Comparison of ENCODE assay signal across 1 cellular context in the genomic region with DNA sequence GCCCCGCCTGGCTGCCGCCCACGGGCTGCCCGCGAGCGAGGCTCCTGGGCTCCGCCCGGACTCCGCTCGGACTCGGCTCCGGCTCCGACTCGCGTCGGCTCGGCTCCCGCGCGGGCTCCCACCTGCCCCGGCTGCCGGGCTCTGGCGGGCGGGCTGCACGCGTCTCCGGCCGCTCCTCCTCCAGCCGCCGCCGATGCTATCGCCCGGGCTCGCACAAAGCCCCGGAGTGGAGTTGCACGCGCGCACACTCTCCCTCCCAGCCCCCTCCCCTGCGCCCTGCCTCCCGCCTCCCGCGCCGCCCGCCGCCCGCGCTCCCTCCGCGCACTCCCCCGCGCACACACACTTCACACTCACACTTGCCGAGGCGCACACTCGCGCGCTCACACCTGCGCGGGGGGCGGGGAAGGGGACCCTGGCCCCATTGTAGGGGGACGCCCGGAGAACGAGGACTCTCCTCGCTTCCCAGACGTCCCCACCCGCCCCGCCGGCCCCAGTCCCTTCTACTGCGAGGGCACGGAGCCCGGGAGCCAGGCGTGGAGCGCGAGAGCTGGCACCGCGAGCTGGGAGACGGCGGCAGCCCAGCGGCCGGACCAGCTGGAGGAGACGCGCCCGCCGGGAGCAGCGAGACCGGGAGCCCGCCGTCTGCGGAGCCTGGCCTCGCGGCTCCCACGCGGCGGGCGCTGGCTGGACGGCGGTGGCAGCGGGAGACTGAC.
A peak's percentile ranks its signal among the peaks of the same experiment; 100 is the strongest.
TF ChIP-seq lines count a peak whose summit lies in the region.

Gene GRIK3 (minus strand): TSS at position 215 of the 713 bp plus-strand sequence. CDS start 407 bp downstream, outside the sequence.

TF ChIP-seq in HEK293, 187 proteins besides CTCF, POLR2A, EP300 and RAD21 (continued from another document and continues in another):
- TF ChIP-seq ZNF518A (tag by site-specific recombination; conservative IDR thresholded peaks at IDR 0.05; ENCODE audit: low read depth) = no peak
- TF ChIP-seq KLF8 (tag by site-specific recombination; IDR thresholded peaks at IDR 0.05) = 0 out of 2 replicates have a peak, but pooled peaks have one; percentile 29
- no peak for TF ChIP-seq ZNF571 (tag by site-specific recombination; IDR thresholded peaks at IDR 0.05)
- peak; percentile 45; the same call in 1 of the 2 replicates for TF ChIP-seq ZBTB17 (tag by site-specific recombination; IDR thresholded peaks at IDR 0.05)
- TF ChIP-seq, protein P1, sequence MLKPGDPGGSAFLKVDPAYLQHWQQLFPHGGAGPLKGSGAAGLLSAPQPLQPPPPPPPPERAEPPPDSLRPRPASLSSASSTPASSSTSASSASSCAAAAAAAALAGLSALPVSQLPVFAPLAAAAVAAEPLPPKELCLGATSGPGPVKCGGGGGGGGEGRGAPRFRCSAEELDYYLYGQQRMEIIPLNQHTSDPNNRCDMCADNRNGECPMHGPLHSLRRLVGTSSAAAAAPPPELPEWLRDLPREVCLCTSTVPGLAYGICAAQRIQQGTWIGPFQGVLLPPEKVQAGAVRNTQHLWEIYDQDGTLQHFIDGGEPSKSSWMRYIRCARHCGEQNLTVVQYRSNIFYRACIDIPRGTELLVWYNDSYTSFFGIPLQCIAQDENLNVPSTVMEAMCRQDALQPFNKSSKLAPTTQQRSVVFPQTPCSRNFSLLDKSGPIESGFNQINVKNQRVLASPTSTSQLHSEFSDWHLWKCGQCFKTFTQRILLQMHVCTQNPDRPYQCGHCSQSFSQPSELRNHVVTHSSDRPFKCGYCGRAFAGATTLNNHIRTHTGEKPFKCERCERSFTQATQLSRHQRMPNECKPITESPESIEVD (tag by site-specific recombination; IDR thresholded peaks at IDR 0.05) = no peak
- TF ChIP-seq FEZF1 (tag by site-specific recombination; IDR thresholded peaks at IDR 0.05) = no peak
- no peak for TF ChIP-seq ZNF354C (tag by site-specific recombination; IDR thresholded peaks at IDR 0.05; ENCODE audit: borderline replicate concordance, low read depth)
- TF ChIP-seq ZFP37 (tag by site-specific recombination; IDR thresholded peaks at IDR 0.05) = no peak
- TF ChIP-seq ZNF510 (tag by site-specific recombination; IDR thresholded peaks at IDR 0.05; ENCODE audit: insufficient replicate concordance) = no peak
- TF ChIP-seq OVOL3 (tag by site-specific recombination; IDR thresholded peaks at IDR 0.05) = no peak
- TF ChIP-seq ZNF140 (tag by site-specific recombination; IDR thresholded peaks at IDR 0.05) = no peak
- TF ChIP-seq GLIS2 (tag by site-specific recombination; IDR thresholded peaks at IDR 0.05) = peak; percentile 43; the same call in 1 of the 2 replicates
- TF ChIP-seq, protein P2, sequence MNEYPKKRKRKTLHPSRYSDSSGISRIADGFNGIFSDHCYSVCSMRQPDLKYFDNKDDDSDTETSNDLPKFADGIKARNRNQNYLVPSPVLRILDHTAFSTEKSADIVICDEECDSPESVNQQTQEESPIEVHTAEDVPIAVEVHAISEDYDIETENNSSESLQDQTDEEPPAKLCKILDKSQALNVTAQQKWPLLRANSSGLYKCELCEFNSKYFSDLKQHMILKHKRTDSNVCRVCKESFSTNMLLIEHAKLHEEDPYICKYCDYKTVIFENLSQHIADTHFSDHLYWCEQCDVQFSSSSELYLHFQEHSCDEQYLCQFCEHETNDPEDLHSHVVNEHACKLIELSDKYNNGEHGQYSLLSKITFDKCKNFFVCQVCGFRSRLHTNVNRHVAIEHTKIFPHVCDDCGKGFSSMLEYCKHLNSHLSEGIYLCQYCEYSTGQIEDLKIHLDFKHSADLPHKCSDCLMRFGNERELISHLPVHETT (tag by site-specific recombination; IDR thresholded peaks at IDR 0.05) = no peak
- no peak for TF ChIP-seq HOXD13 (CRISPR knock-in tag; IDR thresholded peaks at IDR 0.05; ENCODE audit: borderline replicate concordance)
- TF ChIP-seq ZNF214 (tag by site-specific recombination; IDR thresholded peaks at IDR 0.05; ENCODE audit: borderline replicate concordance) = no peak
- no peak for TF ChIP-seq ZNF248 (tag by site-specific recombination; IDR thresholded peaks at IDR 0.05)
- no peak for TF ChIP-seq ZNF426 (tag by site-specific recombination; IDR thresholded peaks at IDR 0.05)
- no peak for TF ChIP-seq ZNF791 (tag by site-specific recombination; IDR thresholded peaks at IDR 0.05)
- peak; percentile 67; the same call in 1 of the 2 replicates for TF ChIP-seq PATZ1 (tag by site-specific recombination; IDR thresholded peaks at IDR 0.05)
- peak; percentile 27; the same call in 1 of the 2 replicates for TF ChIP-seq ZNF777 (tag by site-specific recombination; IDR thresholded peaks at IDR 0.05; ENCODE audit: borderline replicate concordance)
- peak; percentile 49; the same call in 1 of the 2 replicates for TF ChIP-seq ZBTB20 (tag by site-specific recombination; IDR thresholded peaks at IDR 0.05)
- no peak for TF ChIP-seq BCL11A (tag by site-specific recombination; IDR thresholded peaks at IDR 0.05; ENCODE audit: low read depth)
- TF ChIP-seq ZNF530 (tag by site-specific recombination; IDR thresholded peaks at IDR 0.05; ENCODE audit: low read depth) = no peak
- TF ChIP-seq, protein P3, sequence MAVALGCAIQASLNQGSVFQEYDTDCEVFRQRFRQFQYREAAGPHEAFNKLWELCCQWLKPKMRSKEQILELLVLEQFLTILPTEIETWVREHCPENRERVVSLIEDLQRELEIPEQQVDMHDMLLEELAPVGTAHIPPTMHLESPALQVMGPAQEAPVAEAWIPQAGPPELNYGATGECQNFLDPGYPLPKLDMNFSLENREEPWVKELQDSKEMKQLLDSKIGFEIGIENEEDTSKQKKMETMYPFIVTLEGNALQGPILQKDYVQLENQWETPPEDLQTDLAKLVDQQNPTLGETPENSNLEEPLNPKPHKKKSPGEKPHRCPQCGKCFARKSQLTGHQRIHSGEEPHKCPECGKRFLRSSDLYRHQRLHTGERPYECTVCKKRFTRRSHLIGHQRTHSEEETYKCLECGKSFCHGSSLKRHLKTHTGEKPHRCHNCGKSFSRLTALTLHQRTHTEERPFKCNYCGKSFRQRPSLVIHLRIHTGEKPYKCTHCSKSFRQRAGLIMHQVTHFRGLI (tag by site-specific recombination; IDR thresholded peaks at IDR 0.05) = no peak
- no peak for TF ChIP-seq HOXA7 (CRISPR knock-in tag; IDR thresholded peaks at IDR 0.05; ENCODE audit: borderline replicate concordance)
- no peak for TF ChIP-seq ZNF324 (tag by site-specific recombination; IDR thresholded peaks at IDR 0.05)
- no peak for TF ChIP-seq ZFP41 (tag by site-specific recombination; IDR thresholded peaks at IDR 0.05; ENCODE audit: borderline replicate concordance)
- TF ChIP-seq TCF7L2 (IDR thresholded peaks at IDR 0.05; ENCODE audit: borderline replicate concordance, low read depth, low read length) = no peak
- TF ChIP-seq ZNF747 (tag by site-specific recombination; IDR thresholded peaks at IDR 0.05) = no peak
- TF ChIP-seq, protein P4, sequence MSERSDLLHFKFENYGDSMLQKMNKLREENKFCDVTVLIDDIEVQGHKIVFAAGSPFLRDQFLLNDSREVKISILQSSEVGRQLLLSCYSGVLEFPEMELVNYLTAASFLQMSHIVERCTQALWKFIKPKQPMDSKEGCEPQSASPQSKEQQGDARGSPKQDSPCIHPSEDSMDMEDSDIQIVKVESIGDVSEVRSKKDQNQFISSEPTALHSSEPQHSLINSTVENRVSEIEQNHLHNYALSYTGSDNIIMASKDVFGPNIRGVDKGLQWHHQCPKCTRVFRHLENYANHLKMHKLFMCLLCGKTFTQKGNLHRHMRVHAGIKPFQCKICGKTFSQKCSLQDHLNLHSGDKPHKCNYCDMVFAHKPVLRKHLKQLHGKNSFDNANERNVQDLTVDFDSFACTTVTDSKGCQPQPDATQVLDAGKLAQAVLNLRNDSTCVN (tag by site-specific recombination; optimal IDR thresholded peaks at IDR 0.05) = peak; percentile 83
- no peak for TF ChIP-seq ZNF561 (tag by site-specific recombination; IDR thresholded peaks at IDR 0.05; ENCODE audit: borderline replicate concordance)
- TF ChIP-seq ZNF391 (tag by site-specific recombination; IDR thresholded peaks at IDR 0.05; ENCODE audit: borderline replicate concordance, low read depth) = no peak
- no peak for TF ChIP-seq ZNF280D (tag by site-specific recombination; IDR thresholded peaks at IDR 0.05)
- TF ChIP-seq PRDM10 (tag by site-specific recombination; IDR thresholded peaks at IDR 0.05) = 0 out of 2 replicates have a peak, but pooled peaks have one; percentile 7
